8 cellular contexts compared by ENCODE assay signal in genomic region chr17:63621229-63621683, GRCh38. TPM values are rescaled to one million over a fixed set of nuclear protein-coding genes. Genes with fewer than 3 reads are reported as not detected.
A peak's percentile ranks its signal among the peaks of the same experiment; 100 is the strongest.
DNase-seq lines count a peak whose midpoint lies in the region; ATAC-seq and TF ChIP-seq lines count a peak whose summit lies in the region.

No MANE protein-coding gene starts in this region.

- H3F3A ChIP-seq in SK-N-SH (replicated peaks; ENCODE audit: insufficient read depth): peaks cover 3% of the 10 kb centered on the region

- peak overlapping the region; percentile 81 for H3K4me2 ChIP-seq in SK-N-SH

- H3K4me3 ChIP-seq in SK-N-SH (ENCODE audit: low read depth in 2 of 2, low read length in 1 of 2) (peak overlapping the region; percentile 71 to 79), subcutaneous abdominal adipose tissue (ENCODE audit: low read depth in 1 of 5, low read length in 5 of 5) (peak overlapping the region in 4 of 5 donors; percentile 69 to 87 (median 72))

- H3K36me3 Mint-ChIP-seq in activated naive CD8-positive, alpha-beta T cell treated with anti-CD3 and anti-CD28 coated beads, Interleukin-2, amount 10 ng/mL, durations not matched to agents 7 days and 5 days: no peaks in the 10 kb centered on the region

- TF ChIP-seq EP300 in SK-N-SH (IDR thresholded peaks at IDR 0.05; ENCODE audit: borderline replicate concordance in 1 of 2, low read depth in 1 of 2, low read length in 1 of 2): no peak

- H3K9me3 Mint-ChIP-seq in activated naive CD8-positive, alpha-beta T cell treated with anti-CD3 and anti-CD28 coated beads, Interleukin-2, amount 10 ng/mL, durations not matched to agents 7 days and 5 days: no peaks in the 10 kb centered on the region

- H2AFZ ChIP-seq in SK-N-SH (ENCODE audit: low read depth): peak overlapping the region; percentile 80

- TF ChIP-seq CTCF in SK-N-SH (IDR thresholded peaks at IDR 0.05): no peak

- H3K27me3 ChIP-seq in SK-N-SH (ENCODE audit: insufficient read depth) (no peaks in the 10 kb centered on the region), subcutaneous abdominal adipose tissue (ENCODE audit: control insufficient read depth in 5 of 5, insufficient read depth in 4 of 5, low read length in 5 of 5) (no peaks in the 10 kb centered on the region)

- peaks cover 33% of the 10 kb centered on the region for H3K79me2 ChIP-seq in SK-N-SH (ENCODE audit: insufficient read depth)

- peaks cover 8% of the 10 kb centered on the region for H3K27me3 Mint-ChIP-seq in activated naive CD8-positive, alpha-beta T cell treated with anti-CD3 and anti-CD28 coated beads, Interleukin-2, amount 10 ng/mL, durations not matched to agents 7 days and 5 days

- POLR2A ChIA-PET in SK-N-SH (lab: Yijun Ruan, JAX): interaction anchor here (0.9 to 2.2 kb wide), 17 partner anchors 9 to 504 kb away, joined by 3 to 16 read pairs (median 6); partner anchors contain the start of genes CCDC47, CYB561, DDX42 and LIMD2
- POLR2A ChIA-PET in activated naive CD8-positive, alpha-beta T cell treated with anti-CD3 and anti-CD28 coated beads, Interleukin-2, amount 10 ng/mL, durations not matched to agents 7 days and 5 days (lab: Charles Lee): interaction anchor here (1.0 to 2.6 kb wide), 10 partner anchors 9 to 525 kb away, joined by 3 to 20 read pairs (median 8); partner anchors contain the start of genes CCDC47, CYB561, DCAF7 and DDX42

- H3K9me3 ChIP-seq in SK-N-SH (no peaks in the 10 kb centered on the region), subcutaneous abdominal adipose tissue (ENCODE audit: control insufficient read depth in 5 of 5, low read length in 5 of 5) (no peaks in the 10 kb centered on the region)

- H3K36me3 ChIP-seq in SK-N-SH (replicated peaks in 1 of 2; ENCODE audit: control insufficient read depth in 1 of 2, insufficient read depth in 2 of 2, low read length in 1 of 2): no peaks in the 10 kb centered on the region
- H3K36me3 ChIP-seq in subcutaneous abdominal adipose tissue (ENCODE audit: control insufficient read depth in 5 of 5, insufficient read depth in 5 of 5, low read length in 5 of 5): no peaks in the 10 kb centered on the region

- ATAC-seq in SK-N-SH treated with all-trans-retinoic acid at 6 μM for 48 hours: no peak
- no peak for ATAC-seq in activated naive CD8-positive, alpha-beta T cell treated with anti-CD3 and anti-CD28 coated beads, Interleukin-2, amount 10 ng/mL, durations not matched to agents 7 days and 5 days (ENCODE audit: low read depth)
- ATAC-seq in HG03460 (IDR thresholded peaks at IDR 0.05; ENCODE audit: unreplicated experiment): no peak

- peaks cover 23% of the 10 kb centered on the region for H3K4me1 Mint-ChIP-seq in activated naive CD8-positive, alpha-beta T cell treated with anti-CD3 and anti-CD28 coated beads, Interleukin-2, amount 10 ng/mL, durations not matched to agents 7 days and 5 days

- DNase-seq in SK-N-SH (no peak), inferior parietal cortex (ENCODE audit: extremely low spot score) (peak; percentile 34), NCI-H446 (lab: John Stamatoyannopoulos, UW) (no peak)
- no peak for DNase-seq in activated naive CD8-positive, alpha-beta T cell treated with anti-CD3 and anti-CD28 coated beads, Interleukin-2, amount 10 ng/mL, durations not matched to agents 7 days and 5 days
- DNase-seq in stimulated activated CD4-positive, alpha-beta T cell treated with anti-CD3 and anti-CD28 coated beads, Interleukin-15, amount 100 ng/mL, for 24 hours: no peak

- peak overlapping the region; percentile 94 for H3K4me3 Mint-ChIP-seq in activated naive CD8-positive, alpha-beta T cell treated with anti-CD3 and anti-CD28 coated beads, Interleukin-2, amount 10 ng/mL, durations not matched to agents 7 days and 5 days

- H3K9me2 ChIP-seq in SK-N-SH: no peaks in the 10 kb centered on the region

- peak overlapping the region; percentile 74 for H3K9ac ChIP-seq in SK-N-SH
- peak overlapping the region in 4 of 5 donors; percentile 76 to 80 (median 78) for H3K9ac ChIP-seq in subcutaneous abdominal adipose tissue (ENCODE audit: low read length in 5 of 5)

- H3K27ac Mint-ChIP-seq in activated naive CD8-positive, alpha-beta T cell treated with anti-CD3 and anti-CD28 coated beads, Interleukin-2, amount 10 ng/mL, durations not matched to agents 7 days and 5 days: peak overlapping the region; percentile 48

- CTCF ChIA-PET in SK-N-SH (lab: Yijun Ruan, JAX): interaction anchor here (0.9 to 29.2 kb wide), 10 partner anchors 9 to 215 kb away, joined by 3 to 827 read pairs (median 4); partner anchors contain the start of gene DCAF7

- 23% methylated on average over 10 of the region's 10 CpGs for WGBS in SK-N-SH (ENCODE audit: low lambda C conversion rate)

- H3K27ac ChIP-seq in SK-N-SH (ENCODE audit: low read depth in 2 of 2, low read length in 1 of 2): peak overlapping the region; percentile 38 to 88; a peak in 3 of 4 replicates
- H3K27ac ChIP-seq in subcutaneous abdominal adipose tissue (ENCODE audit: low read depth, low read length): peak overlapping the region; percentile 46

- TF ChIP-seq RAD21 in SK-N-SH (IDR thresholded peaks at IDR 0.05; ENCODE audit: low read length): no peak

- peaks cover 27% of the 10 kb centered on the region for H4K20me1 ChIP-seq in SK-N-SH (ENCODE audit: insufficient read depth)

- H3K4me1 ChIP-seq in SK-N-SH (ENCODE audit: control insufficient read depth in 1 of 2, insufficient read depth in 2 of 2, low read depth in 1 of 2, low read length in 1 of 2): peaks cover 6 to 9% of the 10 kb centered on the region in 2 experiments; a peak in 2 of 4 replicates
- H3K4me1 ChIP-seq in subcutaneous abdominal adipose tissue (ENCODE audit: control insufficient read depth in 5 of 5, insufficient read depth in 5 of 5, low read length in 5 of 5): peaks cover 2 to 33% (median 30%) of the 10 kb centered on the region in 5 donors

TF ChIP-seq in SK-N-SH, 30 proteins besides CTCF, POLR2A, EP300 and RAD21:
- TF ChIP-seq MXI1 (IDR thresholded peaks at IDR 0.05; ENCODE audit: low read depth, low read length): no peak
- no peak for TF ChIP-seq RFX5 (IDR thresholded peaks at IDR 0.05; ENCODE audit: low read length)
- TF ChIP-seq CHD2 (IDR thresholded peaks at IDR 0.05; ENCODE audit: low read length, partially characterized antibody): no peak
TF ChIP-seq in SK-N-SH: peak in this region for 0.

TF ChIP-seq in SK-N-SH treated with all-trans-retinoic acid at 6 μM for 48 hours, 23 proteins besides CTCF, POLR2A, EP300 and RAD21:
- no peak for TF ChIP-seq ZFP3 (CRISPR knock-in tag; IDR thresholded peaks at IDR 0.05)
- TF ChIP-seq ZNF8 (CRISPR knock-in tag; IDR thresholded peaks at IDR 0.05): no peak
- TF ChIP-seq ZC3H10 (CRISPR knock-in tag; IDR thresholded peaks at IDR 0.05): no peak
- TF ChIP-seq PPARA (CRISPR knock-in tag; IDR thresholded peaks at IDR 0.05; ENCODE audit: borderline replicate concordance): no peak
- no peak for TF ChIP-seq ESRRG (CRISPR knock-in tag; IDR thresholded peaks at IDR 0.05)
- no peak for TF ChIP-seq TSHZ2 (CRISPR knock-in tag; IDR thresholded peaks at IDR 0.05)
- TF ChIP-seq CSDC2 (CRISPR knock-in tag; IDR thresholded peaks at IDR 0.05): no peak
- TF ChIP-seq TCF4 (CRISPR knock-in tag; IDR thresholded peaks at IDR 0.05; ENCODE audit: borderline replicate concordance): no peak

RNA-seq across cellular contexts. Expression of gene MAP3K3, which starts 1.0 kb away (rescaled TPM):
- polyA plus RNA-seq in SK-N-SH (2012; rRNA removed): 25.3 and 26.5 TPM in 2 replicates
- 15.0 and 20.6 TPM in 2 replicates for polyA plus RNA-seq in SK-N-SH (2012; cell fraction: cytosol; rRNA removed)
- polyA plus RNA-seq in SK-N-SH (2012; cell fraction: nucleus; rRNA removed): 50.0 and 60.2 TPM in 2 replicates
- total RNA-seq in activated naive CD8-positive, alpha-beta T cell treated with anti-CD3 and anti-CD28 coated beads, Interleukin-2, amount 10 ng/mL, durations not matched to agents 7 days and 5 days: 10 to 100 TPM; 49.0 to 51.2 TPM

RNA-seq across cellular contexts. Expression of gene TACO1, which starts 20.6 kb away (rescaled TPM):
- polyA plus RNA-seq in SK-N-SH (2012; rRNA removed): 32.7 and 37.9 TPM in 2 replicates
- 36.1 and 37.1 TPM in 2 replicates for polyA plus RNA-seq in SK-N-SH (2012; cell fraction: cytosol; rRNA removed)
- polyA plus RNA-seq in SK-N-SH (2012; cell fraction: nucleus; rRNA removed): 31.3 and 49.5 TPM in 2 replicates
- 10 to 100 TPM; 19.3 to 24.8 TPM for total RNA-seq in activated naive CD8-positive, alpha-beta T cell treated with anti-CD3 and anti-CD28 coated beads, Interleukin-2, amount 10 ng/mL, durations not matched to agents 7 days and 5 days
